In genomic region chr14:69008411-69008810, GRCh38 we compare ENCODE assay signal across 12 cellular contexts. TPM values are rescaled to one million over a fixed set of nuclear protein-coding genes. Genes with fewer than 3 reads are reported as not detected.
DNase-seq lines count a peak whose midpoint lies in the region; ATAC-seq and TF ChIP-seq lines count a peak whose summit lies in the region.
"Had no signal": no experiment of that assay in that cellular context is flagged by ENCODE, and none has a peak within 500 bp of the region (broad histone marks: within the 10 kb centered on the region; RNA-seq: fewer than 3 reads in every experiment).

No MANE protein-coding gene starts in this region.

- H3K79me1 ChIP-seq in IMR-90 (ENCODE audit: low read depth in 1 of 2, low read length in 2 of 2) = peaks cover 0 to 14% of the 10 kb centered on the region in 2 experiments; a peak in 2 of 4 replicates

- no peak overlapping the region for H3K4me3 Mint-ChIP-seq in activated T-helper 17 cell treated with anti-CD3 and anti-CD28 coated beads, Interleukin-2, amount 50 U/mL, for 72 hours
- H3K4me3 Mint-ChIP-seq: activated naive CD8-positive, alpha-beta T cell had no signal

- no CpG with 5 or more reads among the region's 1 CpG for WGBS in IMR-90 (ENCODE audit: extremely low coverage in 2 of 2, insufficient read length in 1 of 2), 2 experiments
- WGBS in stomach, 5 donors = 58 to 73% (median 64%) methylated on average over 1 of the region's 1 CpG

- CTCF ChIA-PET in IMR-90 (lab: Yijun Ruan, JAX) = interaction anchor here (1.2 kb wide), 1 partner anchor 93 kb away, joined by 3 read pairs; no protein-coding TSS in a partner anchor

- peak overlapping the region; percentile 97 for H4K5ac ChIP-seq in IMR-90 (ENCODE audit: low read depth, low read length)

- H4K20me1 ChIP-seq in IMR-90 (ENCODE audit: insufficient read depth, low read length) = no peaks in the 10 kb centered on the region

- no peak overlapping the region for H3K23ac ChIP-seq in IMR-90 (ENCODE audit: low read depth, low read length)

- H3K4me1 Mint-ChIP-seq in activated T-helper 17 cell treated with anti-CD3 and anti-CD28 coated beads, Interleukin-2, amount 50 U/mL, for 72 hours = no peaks in the 10 kb centered on the region

- peak overlapping the region; percentile 1; the same call in 1 of the 2 replicates for H3K9ac ChIP-seq in IMR-90 (ENCODE audit: low read depth, low read length)

- peak overlapping the region; percentile 16; the same call in 1 of the 2 replicates for H4K91ac ChIP-seq in IMR-90 (ENCODE audit: insufficient read depth, low read depth, low read length)

- H3K4me1 ChIP-seq in IMR-90 (ENCODE audit: control insufficient read depth, insufficient read depth, low read length) = peaks cover 24% of the 10 kb centered on the region
- H3K4me1 ChIP-seq in SJCRH30 = peaks cover 11% of the 10 kb centered on the region; the same call in 1 of the 2 replicates
- H3K4me1 ChIP-seq in stomach = peaks cover 5 to 18% (median 11%) of the 10 kb centered on the region in 4 donors

- TF ChIP-seq POLR2A in IMR-90 (IDR thresholded peaks at IDR 0.05; ENCODE audit: low read depth, low read length) (no peak), stomach (IDR thresholded peaks at IDR 0.05) (no peak)

- H3K18ac ChIP-seq in IMR-90 (ENCODE audit: low read depth, low read length) = peak overlapping the region; percentile 91

- H2BK20ac ChIP-seq in IMR-90 (ENCODE audit: low read depth, low read length) = peak overlapping the region; percentile 8; the same call in 1 of the 2 replicates

- POLR2A ChIA-PET in IMR-90 (lab: Charles Lee; ENCODE audit: unreplicated experiment) = no interaction called here

- H3K56ac ChIP-seq in IMR-90 (ENCODE audit: extremely low read depth, insufficient read depth, low read length) = no peak overlapping the region

- H3K14ac ChIP-seq in IMR-90 (replicated peaks; ENCODE audit: low read depth, low read length) = no peak overlapping the region

- peak overlapping the region; percentile 11; the same call in 1 of the 2 replicates for H2BK120ac ChIP-seq in IMR-90 (ENCODE audit: low read depth, low read length)

- H2BK5ac ChIP-seq in IMR-90 (ENCODE audit: low read depth, low read length, poor library complexity, severe bottlenecking) = peak overlapping the region; percentile 22

- TF ChIP-seq RAD21 in IMR-90 (IDR thresholded peaks at IDR 0.05; ENCODE audit: low read length) = no peak

- in situ Hi-C loops in IMR-90 (cut with MboI; ENCODE audit: low sequenced_read_pairs) = no loop called here

- H2AK5ac ChIP-seq in IMR-90 (ENCODE audit: low read depth, low read length) = no peak overlapping the region

- H3K9me3 ChIP-seq in IMR-90 (ENCODE audit: control insufficient read depth, insufficient read depth, low read length) (no peaks in the 10 kb centered on the region), SJCRH30 (replicated peaks) (no peaks in the 10 kb centered on the region), stomach (no peaks in the 10 kb centered on the region)
- H3K9me3 ChIP-seq: heart left ventricle had no signal

- H3K4ac ChIP-seq in IMR-90 (ENCODE audit: low read depth, low read length) = peak overlapping the region; percentile 85

- H2AK9ac ChIP-seq in IMR-90 (replicated peaks; ENCODE audit: low read depth, low read length, poor library complexity) = no peak overlapping the region

- ATAC-seq in IMR-90 (ENCODE audit: low read depth) = no peak; the same call in 1 of the 2 replicates
- no peak for ATAC-seq in activated T-helper 17 cell treated with anti-CD3 and anti-CD28 coated beads, Interleukin-2, amount 50 U/mL, for 72 hours (replicated peaks)
- no peak for ATAC-seq in GM19467 (IDR thresholded peaks at IDR 0.05; ENCODE audit: unreplicated experiment)
- ATAC-seq: heart left ventricle, left ventricle myocardium superior had no signal

- H3K4me3 ChIP-seq in IMR-90 (ENCODE audit: insufficient read depth, low read depth, low read length) (no peak overlapping the region), SJCRH30 (no peak overlapping the region), fibroblast of the aortic adventitia (ENCODE audit: low read depth, low read length) (no peak overlapping the region), stomach (no peak overlapping the region)
- H3K4me3 ChIP-seq: heart left ventricle had no signal

- H3K9me1 ChIP-seq in IMR-90 (ENCODE audit: insufficient read depth, low read length) = peaks cover 19% of the 10 kb centered on the region

- TF ChIP-seq CTCF in IMR-90 (conservative IDR thresholded peaks at IDR 0.05; ENCODE audit: low read depth, low read length) (no peak), fibroblast of the aortic adventitia (IDR thresholded peaks at IDR 0.05; ENCODE audit: insufficient read depth, low read length) (no peak), stomach (IDR thresholded peaks at IDR 0.05) (no peak)

- peak overlapping the region; percentile 2; the same call in 1 of the 3 replicates for H2BK15ac ChIP-seq in IMR-90 (ENCODE audit: low read depth, low read length)

- H2AFZ ChIP-seq in IMR-90 (replicated peaks; ENCODE audit: low read length, poor library complexity) = peak overlapping the region; percentile 7

- H3K4me2 ChIP-seq in IMR-90 (ENCODE audit: low read depth, low read length) = no peak overlapping the region

- peak; percentile 64 for DNase-seq in IMR-90
- peak; percentile 57 to 77 for DNase-seq in SJCRH30
- peak; percentile 77 for DNase-seq in fibroblast of the aortic adventitia (ENCODE audit: low read depth)
- no peak for DNase-seq in stomach
- DNase-seq in stimulated activated CD4-positive, alpha-beta T cell treated with anti-CD3 and anti-CD28 coated beads, Interleukin-12 subunit alpha, Interleukin-12 subunit beta, amount 100 ng/mL, for 4 hours = no peak
- DNase-seq: effector CD4-positive, alpha-beta T cell; heart left ventricle; left ventricle myocardium superior; occipital lobe had no signal

- H4K8ac ChIP-seq in IMR-90 (ENCODE audit: low read depth in 2 of 2, low read length in 2 of 2) = peak overlapping the region; percentile 58 to 71; a peak in 3 of 4 replicates

- H3K27ac ChIP-seq in IMR-90 (ENCODE audit: insufficient read depth, low read length) (peak overlapping the region; percentile 26; the same call in 1 of the 2 replicates), SJCRH30 (no peak overlapping the region), stomach (peak overlapping the region in 3 of 5 donors; percentile 13 to 52 (median 24))

- no peak for TF ChIP-seq EP300 in stomach (IDR thresholded peaks at IDR 0.05)

- BruUV-seq in IMR-90 (replicated peaks; lab: Mats Ljungman, UMichigan) = no TSS peak

- H3K27ac Mint-ChIP-seq in activated T-helper 17 cell treated with anti-CD3 and anti-CD28 coated beads, Interleukin-2, amount 50 U/mL, for 72 hours = no peak overlapping the region
- H3K27ac Mint-ChIP-seq: activated naive CD8-positive, alpha-beta T cell had no signal

- no peaks in the 10 kb centered on the region for H3K9me3 Mint-ChIP-seq in activated T-helper 17 cell treated with anti-CD3 and anti-CD28 coated beads, Interleukin-2, amount 50 U/mL, for 72 hours

- dilution Hi-C loops in IMR-90 (cut with HindIII; ENCODE audit: low sequenced_read_pairs, unreplicated experiment) = no loop called here

- no peaks in the 10 kb centered on the region for H3K36me3 ChIP-seq in IMR-90 (ENCODE audit: control insufficient read depth, insufficient read depth, low read length)
- no peaks in the 10 kb centered on the region for H3K36me3 ChIP-seq in SJCRH30
- H3K36me3 ChIP-seq in stomach = no peaks in the 10 kb centered on the region
- H3K36me3 ChIP-seq: heart left ventricle had no signal

- H3K36me3 Mint-ChIP-seq in activated T-helper 17 cell treated with anti-CD3 and anti-CD28 coated beads, Interleukin-2, amount 50 U/mL, for 72 hours (ENCODE audit: low read depth) = no peaks in the 10 kb centered on the region
- H3K36me3 Mint-ChIP-seq: activated naive CD8-positive, alpha-beta T cell had no signal

- H3K27me3 ChIP-seq in IMR-90 (ENCODE audit: control insufficient read depth, insufficient read depth, low read length) = no peaks in the 10 kb centered on the region
- H3K27me3 ChIP-seq in SJCRH30 = no peaks in the 10 kb centered on the region
- no peaks in the 10 kb centered on the region for H3K27me3 ChIP-seq in stomach
- H3K27me3 ChIP-seq: heart left ventricle had no signal

- H3K27me3 Mint-ChIP-seq in activated T-helper 17 cell treated with anti-CD3 and anti-CD28 coated beads, Interleukin-2, amount 50 U/mL, for 72 hours = no peaks in the 10 kb centered on the region
- H3K27me3 Mint-ChIP-seq: activated naive CD8-positive, alpha-beta T cell had no signal

- intact Hi-C loops in IMR-90 (cut with micrococcal nuclease) (no loop called here), stomach (cut with DNase I; ENCODE audit: low total_unique reads) (no loop called here)

TF ChIP-seq in IMR-90, 13 proteins besides CTCF, POLR2A, EP300 and RAD21 (continues in another document):
- TF ChIP-seq NFE2L2 (IDR thresholded peaks at IDR 0.05; ENCODE audit: low read depth, low read length) = no peak
- no peak for TF ChIP-seq ELK1 (IDR thresholded peaks at IDR 0.05; ENCODE audit: borderline replicate concordance, low read depth, low read length)
- TF ChIP-seq MAZ (IDR thresholded peaks at IDR 0.05; ENCODE audit: borderline replicate concordance, low read depth, low read length) = no peak
- TF ChIP-seq FOS (IDR thresholded peaks at IDR 0.05; ENCODE audit: low read depth, low read length) = no peak
- no peak for TF ChIP-seq SMC3 (IDR thresholded peaks at IDR 0.05; ENCODE audit: low read depth, low read length)
- no peak for TF ChIP-seq CEBPB (IDR thresholded peaks at IDR 0.05; ENCODE audit: low read depth, low read length)

RNA-seq across cellular contexts. Expression of gene ACTN1, which starts 29.3 kb away (rescaled TPM):
- total RNA-seq in IMR-90 (2012; rRNA removed) (648 and 684 TPM in 2 replicates), fibroblast of the aortic adventitia (ENCODE audit: low replicate concordance) (94.0 and 114 TPM in 2 replicates), stomach (100 to 1,000 TPM; 191 to 504 (median 237) TPM)
- polyA plus RNA-seq in IMR-90 (2012; rRNA removed) (766 and 895 TPM in 2 replicates), stomach (10 to 100 TPM; 25.7 to 87.7 (median 43.6) TPM)
- 676 and 750 TPM in 2 replicates for polyA plus RNA-seq in IMR-90 (2012; cell fraction: cytosol; rRNA removed)
- polyA plus RNA-seq in IMR-90 (2012; cell fraction: nucleus; rRNA removed; ENCODE audit: low replicate concordance) = 1,803 and 1,926 TPM in 2 replicates
- 101 and 104 TPM in 2 replicates for total RNA-seq in SJCRH30 (2014; rRNA removed; shearing (Covaris generic))
- total RNA-seq in activated T-helper 17 cell treated with anti-CD3 and anti-CD28 coated beads, Interleukin-2, amount 50 U/mL, for 72 hours = 10 to 100 TPM; 38.3 to 54.1 TPM

Comparison
In these comparisons a context has a peak if more than half of its experiments do, and no peak if none do; other contexts are left out.
1. DNase-seq: peak in IMR-90 (single experiment), SJCRH30 (2 of 2) and fibroblast of the aortic adventitia (single experiment); none in stomach (single experiment) and stimulated activated CD4-positive, alpha-beta T cell treated with anti-CD3 and anti-CD28 coated beads, Interleukin-12 subunit alpha, Interleukin-12 subunit beta, amount 100 ng/mL, for 4 hours (single experiment).